25 cellular contexts compared by ENCODE assay signal in genomic region chr6:70234561-70235236, GRCh38.
"Had no signal": no experiment of that assay in that cellular context is flagged by ENCODE, and none has a peak within 500 bp of the region (broad histone marks: within the 10 kb centered on the region; RNA-seq: fewer than 3 reads in every experiment).

No MANE protein-coding gene starts in this region.

- H3K9me3 ChIP-seq: left lung, ovary, right atrium auricular region, right lobe of liver, suprapubic skin, thoracic aorta, tibial artery, uterus had no signal

- ATAC-seq: left cardiac atrium; left lung; naive thymus-derived CD4-positive, alpha-beta T cell; right lobe of liver had no signal

- H3K4me1 ChIP-seq: left lung, right atrium auricular region, right lobe of liver, suprapubic skin, tibial artery, uterus had no signal

- H3K4me3 Mint-ChIP-seq: mesothelial cell of epicardium; naive thymus-derived CD4-positive, alpha-beta T cell; natural killer cell treated with Interleukin-12 subunit alpha and Interleukin-12 subunit beta and Interleukin-15 and Interleukin-18, amount 100 ng/mL, for 72 hours; stimulated activated naive CD8-positive, alpha-beta T cell treated with anti-CD3 and anti-CD28 coated beads, Interleukin-15, Interleukin-2, amounts not matched to agents 100 ng/mL and 50 ng/mL, for 24 hours; type B pancreatic cell had no signal

- H3K27ac Mint-ChIP-seq: mesothelial cell of epicardium; naive thymus-derived CD4-positive, alpha-beta T cell; natural killer cell treated with Interleukin-12 subunit alpha and Interleukin-12 subunit beta and Interleukin-15 and Interleukin-18, amount 100 ng/mL, for 72 hours; progenitor cell of endocrine pancreas; stimulated activated naive CD8-positive, alpha-beta T cell treated with anti-CD3 and anti-CD28 coated beads, Interleukin-15, Interleukin-2, amounts not matched to agents 100 ng/mL and 50 ng/mL, for 24 hours; type B pancreatic cell had no signal

- DNase-seq: hippocampal formation; kidney glomerular epithelial cell; left cardiac atrium; mesendoderm; naive thymus-derived CD4-positive, alpha-beta T cell; ovary; right lobe of liver; stimulated activated CD4-positive, alpha-beta T cell treated with anti-CD3 and anti-CD28 coated beads, Interleukin-1b, Interleukin-23, amount 100 ng/mL, for 48 hours; stimulated activated CD4-positive, alpha-beta T cell treated with anti-CD3 and anti-CD28 coated beads, Interleukin-2, amount 100 ng/mL, for 48 hours; stimulated activated CD4-positive, alpha-beta T cell treated with anti-CD3 and anti-CD28 coated beads, Interleukin-4, amount 100 ng/mL, for 4 hours; stimulated activated CD8-positive, alpha-beta memory T cell treated with anti-CD3 and anti-CD28 coated beads, Interleukin-4, amount 100 ng/mL, for 48 hours; stimulated activated naive CD4-positive, alpha-beta T cell; tibial artery; uterus had no signal

- H3K27me3 Mint-ChIP-seq: progenitor cell of endocrine pancreas, type B pancreatic cell had no signal

- H3K36me3 Mint-ChIP-seq: mesothelial cell of epicardium; naive thymus-derived CD4-positive, alpha-beta T cell; natural killer cell treated with Interleukin-12 subunit alpha and Interleukin-12 subunit beta and Interleukin-15 and Interleukin-18, amount 100 ng/mL, for 72 hours; type B pancreatic cell had no signal

- H3K9me3 Mint-ChIP-seq: mesothelial cell of epicardium; naive thymus-derived CD4-positive, alpha-beta T cell; natural killer cell treated with Interleukin-12 subunit alpha and Interleukin-12 subunit beta and Interleukin-15 and Interleukin-18, amount 100 ng/mL, for 72 hours; stimulated activated naive CD8-positive, alpha-beta T cell treated with anti-CD3 and anti-CD28 coated beads, Interleukin-15, Interleukin-2, amounts not matched to agents 100 ng/mL and 50 ng/mL, for 24 hours; type B pancreatic cell had no signal

- H3K36me3 ChIP-seq: left lung, ovary, right atrium auricular region, right lobe of liver, suprapubic skin, thoracic aorta, tibial artery, uterus had no signal

- H3K27me3 ChIP-seq: ovary, right atrium auricular region, suprapubic skin, tibial artery, uterus had no signal

- H3K4me2 ChIP-seq: smooth muscle cell had no signal

- H3K4me1 Mint-ChIP-seq: naive thymus-derived CD4-positive, alpha-beta T cell had no signal

- H3K27ac ChIP-seq: left lung, ovary, right atrium auricular region, right lobe of liver, suprapubic skin, thoracic aorta, tibial artery, uterus had no signal

- H3K4me3 ChIP-seq: left lung, lung, ovary, right atrium auricular region, right lobe of liver, smooth muscle cell, suprapubic skin, thoracic aorta, tibial artery, uterus had no signal
